Comparison of ENCODE assay signal across 13 cellular contexts in the genomic region with DNA sequence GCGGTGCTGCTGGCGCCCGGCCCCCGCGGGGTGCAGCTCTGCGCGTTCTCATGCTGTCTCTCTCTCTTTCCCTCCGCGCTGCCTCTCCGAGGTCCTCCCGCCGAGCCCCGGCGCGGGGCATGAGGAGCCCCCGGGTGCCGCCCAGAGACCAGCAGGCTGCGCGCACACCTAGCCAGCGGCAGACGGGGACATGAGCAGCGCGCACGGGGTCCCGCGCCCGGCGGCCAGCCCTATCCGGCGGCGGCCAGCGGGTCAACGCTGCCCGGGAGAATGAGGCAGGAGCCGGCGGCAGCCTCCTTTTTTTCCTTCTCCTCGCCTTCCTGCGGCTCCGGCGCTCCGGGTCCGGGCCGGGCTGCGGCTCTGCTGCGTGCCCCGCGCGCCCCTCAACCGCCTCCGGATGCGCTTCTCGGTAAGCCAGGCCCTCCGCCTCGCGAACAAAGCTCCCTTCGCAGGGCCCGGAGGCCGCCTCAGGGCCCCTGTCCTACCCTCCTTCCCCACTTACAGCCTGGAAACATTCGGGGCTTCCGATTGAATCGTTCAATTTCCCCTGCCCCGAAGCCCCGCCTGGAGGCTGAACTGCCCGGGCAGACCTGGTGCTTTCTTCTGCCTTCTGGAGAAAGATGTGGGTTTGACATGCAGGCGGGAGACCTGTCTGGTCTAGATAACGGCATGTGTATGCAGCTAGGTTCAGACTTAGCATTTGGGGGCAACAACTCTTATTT. TPM values are rescaled to one million over a fixed set of nuclear protein-coding genes. Genes with fewer than 3 reads are reported as not detected.
A peak's percentile ranks its signal among the peaks of the same experiment; 100 is the strongest.
DNase-seq lines count a peak whose midpoint lies in the region; ATAC-seq and TF ChIP-seq lines count a peak whose summit lies in the region.
"Had no signal": no experiment of that assay in that cellular context is flagged by ENCODE, and none has a peak within 500 bp of the region (broad histone marks: within the 10 kb centered on the region; RNA-seq: fewer than 3 reads in every experiment).

A gene (plus strand): TSS at position 64 of the 722 bp plus-strand sequence.

- H3K27ac ChIP-seq in cardiac muscle cell (no peak within 1 kb of the TSS), thoracic aorta (no peak within 1 kb of the TSS)
- H3K27ac ChIP-seq: C4-2B, KMS-11 had no signal

- H3K27me3 ChIP-seq in cardiac muscle cell = peaks cover 56% of the 10 kb centered on the region
- H3K27me3 ChIP-seq in iPS-15b (ENCODE audit: control insufficient read depth, insufficient read depth, low read length) = peaks cover 14% of the 10 kb centered on the region
- peaks cover 8% of the 10 kb centered on the region for H3K27me3 ChIP-seq in thoracic aorta (replicated peaks; ENCODE audit: insufficient read depth)

- H3K4me3 ChIP-seq in cardiac muscle cell = peak within 1 kb of the TSS; percentile 72
- H3K4me3 ChIP-seq in iPS-15b (ENCODE audit: low read depth, low read length) = peak within 1 kb of the TSS; percentile 68
- H3K4me3 ChIP-seq in thoracic aorta = peak within 1 kb of the TSS; percentile 56

- H3K9me3 ChIP-seq in cardiac muscle cell (ENCODE audit: low read depth) = no peaks in the 10 kb centered on the region
- H3K9me3 ChIP-seq in iPS-15b (ENCODE audit: control insufficient read depth, insufficient read depth, low read length) = no peaks in the 10 kb centered on the region
- H3K9me3 ChIP-seq in thoracic aorta = no peaks in the 10 kb centered on the region

- ATAC-seq in left cardiac atrium (no peak), thoracic aorta (ENCODE audit: insufficient number of reproducible peaks, low FRiP score, low read depth) (no peak), GM21825 (IDR thresholded peaks at IDR 0.05; ENCODE audit: unreplicated experiment) (no peak)

- DNase-seq in cardiac muscle cell (ENCODE audit: low read depth in 1 of 2, low spot score in 1 of 2) = peak in 1 of 2 donors; percentile 59
- no peak for DNase-seq in left cardiac atrium
- peak; percentile 17 for DNase-seq in NOMO-1 treated with dmso at 0.1 percent for 144 hours (lab: John Stamatoyannopoulos, UW; ENCODE audit: unreplicated experiment)
- DNase-seq in thoracic aorta (ENCODE audit: low spot score) = no peak
- DNase-seq in glomerular visceral epithelial cell (ENCODE audit: extremely low spot score) = no peak
- DNase-seq in stimulated activated CD8-positive, alpha-beta memory T cell treated with anti-CD3 and anti-CD28 coated beads, Interleukin-4, amount 100 ng/mL, for 48 hours = no peak
- DNase-seq: effector CD8-positive, alpha-beta T cell; SIG-M5; stimulated activated CD4-positive, alpha-beta T cell treated with anti-CD3 and anti-CD28 coated beads, Interleukin-1b, Interleukin-23, amount 100 ng/mL, for 48 hours had no signal

- H3K36me3 ChIP-seq in cardiac muscle cell (no peaks in the 10 kb centered on the region), iPS-15b (ENCODE audit: control insufficient read depth, insufficient read depth, low read length) (peaks cover 2% of the 10 kb centered on the region), thoracic aorta (no peaks in the 10 kb centered on the region)

- intact Hi-C loops in left cardiac atrium (cut with DNase I) = no loop called here

- peak within 1 kb of the TSS; percentile 77 for H3K9ac ChIP-seq in iPS-15b (ENCODE audit: low read depth, low read length)
- H3K9ac ChIP-seq: KMS-11 had no signal

- TF ChIP-seq CTCF in cardiac muscle cell (IDR thresholded peaks at IDR 0.05; ENCODE audit: low read depth, low read length) = no peak
- peak; percentile 40 for TF ChIP-seq CTCF in thoracic aorta (IDR thresholded peaks at IDR 0.05)

- peaks cover 7% of the 10 kb centered on the region for H3K4me1 ChIP-seq in cardiac muscle cell (ENCODE audit: low read depth)
- H3K4me1 ChIP-seq in iPS-15b (ENCODE audit: control insufficient read depth, insufficient read depth, low read length) = peaks cover 22% of the 10 kb centered on the region
- H3K4me1 ChIP-seq in thoracic aorta (ENCODE audit: control insufficient read depth in 1 of 2, low read depth in 2 of 2) = peaks cover 0 to 10% of the 10 kb centered on the region in 2 donors

RNA-seq across cellular contexts. Expression of the gene that starts here (rescaled TPM):
- 0.67 and 1.3 TPM in 2 replicates for total RNA-seq in cardiac muscle cell
- polyA plus RNA-seq in cardiac muscle cell = 0.18 and 2.9 TPM in 2 replicates
- not detected for total RNA-seq in left cardiac atrium
- total RNA-seq in thoracic aorta = not detected
